8 cellular contexts compared by ENCODE assay signal in genomic region chr11:75815345-75815983, GRCh38. TPM values are rescaled to one million over a fixed set of nuclear protein-coding genes. Genes with fewer than 3 reads are reported as not detected.
A peak's percentile ranks its signal among the peaks of the same experiment; 100 is the strongest.
DNase-seq lines count a peak whose midpoint lies in the region; ATAC-seq and TF ChIP-seq lines count a peak whose summit lies in the region.

No MANE protein-coding gene starts in this region.

- ATAC-seq in GM21367 (IDR thresholded peaks at IDR 0.05; ENCODE audit: unreplicated experiment) (peak; percentile 18), naive B cell (ENCODE audit: low read depth in 2 of 2) (peak; percentile 6 to 10), thoracic aorta (ENCODE audit: insufficient number of reproducible peaks, low FRiP score, low read depth) (peak; percentile 1)

- POLR2A ChIA-PET in CD8-positive, alpha-beta memory T cell (lab: Charles Lee), result no interaction called here

- peaks cover 18 to 26% (median 26%) of the 10 kb centered on the region in 3 donors for H3K4me1 Mint-ChIP-seq in CD8-positive, alpha-beta memory T cell
- H3K4me1 Mint-ChIP-seq in naive B cell, result peaks cover 20 to 32% (median 28%) of the 10 kb centered on the region in 3 donors

- peaks cover 25% of the 10 kb centered on the region for H3K4me1 ChIP-seq in CD8-positive, alpha-beta memory T cell (ENCODE audit: insufficient read depth, low read length)
- H3K4me1 ChIP-seq in HUES64 (ENCODE audit: insufficient read depth, low read length) (peaks cover 18% of the 10 kb centered on the region), thoracic aorta (ENCODE audit: control insufficient read depth in 1 of 2, low read depth in 2 of 2) (peaks cover 14 to 33% of the 10 kb centered on the region in 2 donors)

- peak overlapping the region; percentile 73 for H3K9ac ChIP-seq in HUES64 (ENCODE audit: low read depth, low read length)

- WGBS in HUES64, result under 1% methylated on average over 57 of the region's 57 CpGs

- TF ChIP-seq CTCF in epithelial cell of esophagus (IDR thresholded peaks at IDR 0.05; ENCODE audit: insufficient read depth, low read depth, low read length, missing control alignments), result no peak
- TF ChIP-seq CTCF in thoracic aorta (IDR thresholded peaks at IDR 0.05), result no peak

- H3K36me3 Mint-ChIP-seq in CD8-positive, alpha-beta memory T cell, result peaks cover 0 to 5% (median 0%) of the 10 kb centered on the region in 3 donors
- no peaks in the 10 kb centered on the region for H3K36me3 Mint-ChIP-seq in naive B cell

- CTCF ChIA-PET in CD8-positive, alpha-beta memory T cell (lab: Charles Lee), result interaction anchor here (1.6 to 4.5 kb wide), 2 partner anchors 11 to 13 kb away, joined by 3 to 35 read pairs; no protein-coding TSS in a partner anchor

- peak in 4 of 5 donors; percentile 45 to 64 (median 58) for DNase-seq in CD8-positive, alpha-beta memory T cell
- DNase-seq in activated CD4-positive, alpha-beta T cell treated with anti-CD3 and anti-CD28 coated beads for 48 hours, result peak; percentile 44
- no peak for DNase-seq in epithelial cell of esophagus (ENCODE audit: low read depth)
- peak; percentile 65 for DNase-seq in naive B cell
- no peak for DNase-seq in thoracic aorta (ENCODE audit: low spot score)
- no peak for DNase-seq in occipital lobe (lab: John Stamatoyannopoulos, UW)

- H3K4me3 ChIP-seq in CD8-positive, alpha-beta memory T cell (ENCODE audit: low read length), result peak overlapping the region; percentile 69
- H3K4me3 ChIP-seq in HUES64 (ENCODE audit: low read length), result peak overlapping the region; percentile 81
- peak overlapping the region; percentile 69 for H3K4me3 ChIP-seq in epithelial cell of esophagus (ENCODE audit: low read length)
- H3K4me3 ChIP-seq in thoracic aorta, result peak overlapping the region; percentile 97

- peak overlapping the region; percentile 75 for H3K27ac ChIP-seq in CD8-positive, alpha-beta memory T cell (ENCODE audit: low read depth, low read length)
- H3K27ac ChIP-seq in HUES64 (ENCODE audit: low read depth, low read length), result peak overlapping the region; percentile 46; the same call in 1 of the 2 replicates
- peak overlapping the region; percentile 88 for H3K27ac ChIP-seq in thoracic aorta

- no peaks in the 10 kb centered on the region for H3K9me3 ChIP-seq in CD8-positive, alpha-beta memory T cell (ENCODE audit: low read length)
- H3K9me3 ChIP-seq in HUES64 (ENCODE audit: insufficient read depth, low read depth, low read length) (no peaks in the 10 kb centered on the region), thoracic aorta (no peaks in the 10 kb centered on the region)

- peak overlapping the region in 6 of 8 donors; percentile 91 to 100 (median 99) for H3K27ac Mint-ChIP-seq in CD8-positive, alpha-beta memory T cell
- H3K27ac Mint-ChIP-seq in naive B cell, result peak overlapping the region in 5 of 6 donors; percentile 89 to 99 (median 98)

- peaks cover 0 to 6% of the 10 kb centered on the region in 2 donors for H3K27me3 Mint-ChIP-seq in CD8-positive, alpha-beta memory T cell
- H3K27me3 Mint-ChIP-seq in naive B cell, result no peaks in the 10 kb centered on the region

- H3K9me3 Mint-ChIP-seq in CD8-positive, alpha-beta memory T cell, result no peaks in the 10 kb centered on the region
- peaks cover 0 to 1% (median 0%) of the 10 kb centered on the region in 7 donors for H3K9me3 Mint-ChIP-seq in naive B cell

- no peaks in the 10 kb centered on the region for H3K27me3 ChIP-seq in CD8-positive, alpha-beta memory T cell (ENCODE audit: insufficient read depth, low read length, poor library complexity, severe bottlenecking)
- H3K27me3 ChIP-seq in HUES64 (ENCODE audit: insufficient read depth, low read length) (peaks cover 6% of the 10 kb centered on the region), thoracic aorta (replicated peaks; ENCODE audit: insufficient read depth) (no peaks in the 10 kb centered on the region)

- H3K4me3 Mint-ChIP-seq in CD8-positive, alpha-beta memory T cell, result peak overlapping the region in 3 of 7 donors; percentile 89 to 99 (median 96)
- H3K4me3 Mint-ChIP-seq in naive B cell, result peak overlapping the region in 1 of 8 donors; percentile 98

- no peaks in the 10 kb centered on the region for H3K36me3 ChIP-seq in CD8-positive, alpha-beta memory T cell (ENCODE audit: insufficient read depth, low read length)
- no peaks in the 10 kb centered on the region for H3K36me3 ChIP-seq in HUES64 (ENCODE audit: insufficient read depth, low read length)
- no peaks in the 10 kb centered on the region for H3K36me3 ChIP-seq in thoracic aorta

RNA-seq across cellular contexts. Expression of gene UVRAG, which starts 0.5 kb away (rescaled TPM):
- total RNA-seq in CD8-positive, alpha-beta memory T cell, result 10 to 100 TPM; 18.0 to 20.9 TPM
- polyA plus RNA-seq in CD8-positive, alpha-beta memory T cell, result 17.1 TPM
- polyA plus RNA-seq in HUES64 (2013, experiment 1 of 2), result 6.7 TPM
- 10.2 TPM for polyA plus RNA-seq in HUES64 (2013, experiment 2 of 2)
- 10 to 100 TPM; 39.6 to 94.0 (median 70.8) TPM for polyA plus RNA-seq in naive B cell (ENCODE audit: low read depth in 6 of 6)
- 10 to 100 TPM; 20.4 to 27.7 TPM for total RNA-seq in thoracic aorta
- 38.1 TPM for total RNA-seq in occipital lobe

RNA-seq across cellular contexts. Expression of gene DGAT2, which starts 46.9 kb away (rescaled TPM):
- total RNA-seq in CD8-positive, alpha-beta memory T cell, result 1 to 10 TPM; 5.5 to 5.6 TPM
- not detected for polyA plus RNA-seq in CD8-positive, alpha-beta memory T cell
- polyA plus RNA-seq in HUES64 (2013, experiment 1 of 2), result 2.1 TPM
- polyA plus RNA-seq in HUES64 (2013, experiment 2 of 2), result 3.2 TPM
- 10 to 100 TPM in 2 of 6 donors, 1 to 10 TPM in 4; 3.1 to 14.6 (median 7.6) TPM for polyA plus RNA-seq in naive B cell (ENCODE audit: low read depth in 6 of 6)
- total RNA-seq in thoracic aorta (1 to 10 TPM; 2.3 to 3.4 TPM), occipital lobe (4.4 TPM)

Comparison
In these comparisons a context has a peak if more than half of its experiments do, and no peak if none do; other contexts are left out.
1. DNase-seq: peak in CD8-positive, alpha-beta memory T cell (4 of 5), activated CD4-positive, alpha-beta T cell treated with anti-CD3 and anti-CD28 coated beads for 48 hours (single experiment) and naive B cell (single experiment); none in epithelial cell of esophagus (single experiment), thoracic aorta (single experiment) and occipital lobe (single experiment).
2. Peak in every context shown above with its lines, with median percentiles within 50 percentile points of each other: H3K27ac ChIP-seq, H3K4me3 ChIP-seq and ATAC-seq.